27 cellular contexts compared by ENCODE assay signal in genomic region chr16:86428729-86429472, GRCh38.
DNase-seq lines count a peak whose midpoint lies in the region; ATAC-seq and TF ChIP-seq lines count a peak whose summit lies in the region.
"Had no signal": no experiment of that assay in that cellular context is flagged by ENCODE, and none has a peak within 500 bp of the region (broad histone marks: within the 10 kb centered on the region; RNA-seq: fewer than 3 reads in every experiment).

No MANE protein-coding gene starts in this region.

- WGBS in esophagus muscularis mucosa, result 57% methylated on average over 9 of the region's 9 CpGs
- WGBS in neuronal stem cell (ENCODE audit: extremely low coverage in 2 of 2, insufficient read length in 2 of 2, insufficient replicate concordance in 1 of 2), 2 donors, result no CpG with 5 or more reads among the region's 9 CpGs

- no peak for ATAC-seq in GM18873 (IDR thresholded peaks at IDR 0.05; ENCODE audit: low FRiP score, unreplicated experiment)
- ATAC-seq: activated CD8-positive, alpha-beta memory T cell treated with anti-CD3 and anti-CD28 coated beads, Interleukin-2, amount 10 ng/mL, durations not matched to agents 7 days and 5 days; activated T-cell treated with anti-CD3 and anti-CD28 coated beads, Interleukin-2, amount 50 U/mL, for 72 hours; left lobe of liver; sciatic nerve; stimulated activated naive CD8-positive, alpha-beta T cell treated with anti-CD3 and anti-CD28 coated beads, Interleukin-15, Interleukin-2, amounts not matched to agents 100 U/mL and 50 U/mL, for 24 hours had no signal

- no peak overlapping the region for H2BK120ac ChIP-seq in neuronal stem cell (ENCODE audit: low read depth, low read length)

- no peak overlapping the region for H3K4ac ChIP-seq in neuronal stem cell (ENCODE audit: low read length)

- no peaks in the 10 kb centered on the region for H3K79me2 ChIP-seq in Karpas-422 (ENCODE audit: low read length)

- no peak overlapping the region for H2BK15ac ChIP-seq in neuronal stem cell (ENCODE audit: low read length)

- no peak overlapping the region for H2BK12ac ChIP-seq in neuronal stem cell (ENCODE audit: low read length)

- H2AFZ ChIP-seq in Karpas-422 (ENCODE audit: low read length) (no peak overlapping the region), neuronal stem cell (ENCODE audit: low read length) (peak overlapping the region; percentile 21)

- DNase-seq in NCI-H82 (lab: John Stamatoyannopoulos, UW) (peak; percentile 14), NCI-H82 treated with DMSO at 0.1 percent for 48 hours (lab: John Stamatoyannopoulos, UW; ENCODE audit: unreplicated experiment) (no peak), Karpas-422 (peak; percentile 42), esophagus muscularis mucosa (ENCODE audit: extremely low spot score) (no peak), neuronal stem cell (ENCODE audit: low spot score) (no peak), NCI-H69 (lab: John Stamatoyannopoulos, UW) (no peak), OCI-M2 (lab: John Stamatoyannopoulos, UW; ENCODE audit: unreplicated experiment) (no peak)
- DNase-seq: 8988T; activated CD4-positive, alpha-beta T cell treated with anti-CD3 and anti-CD28 coated beads, Interleukin-2, amount 10 ng/mL, durations not matched to agents 7 days and 5 days; activated CD8-positive, alpha-beta memory T cell treated with anti-CD3 and anti-CD28 coated beads, Interleukin-2, amount 10 ng/mL, durations not matched to agents 7 days and 5 days; activated naive CD4-positive, alpha-beta T cell treated with anti-CD3 and anti-CD28 coated beads, Interleukin-2, amount 50 U/mL, for 16 hours; activated T-cell treated with anti-CD3 and anti-CD28 coated beads, Interleukin-2, amount 50 U/mL, for 72 hours; anterior cingulate cortex; CD8-positive, alpha-beta memory T cell; GDM1; heart left ventricle; MG63; NCI-H1417 treated with DMSO at 0.1 percent for 48 hours; RPMI8226; stimulated activated naive CD8-positive, alpha-beta T cell treated with anti-CD3 and anti-CD28 coated beads, Interleukin-15, Interleukin-2, amounts not matched to agents 100 U/mL and 50 U/mL, for 24 hours had no signal

- no peak overlapping the region for H3K27ac ChIP-seq in Karpas-422 (ENCODE audit: low read length)
- H3K27ac ChIP-seq in esophagus muscularis mucosa (replicated peaks in 1 of 4), result peak overlapping the region; percentile 85 to 89 (median 88)
- H3K27ac ChIP-seq in neuronal stem cell (replicated peaks; ENCODE audit: low read length), result no peak overlapping the region
- H3K27ac ChIP-seq: pancreas, SK-N-MC, VCaP had no signal

- no peak overlapping the region for H3K14ac ChIP-seq in neuronal stem cell (ENCODE audit: low read length)

- TF ChIP-seq CTCF in esophagus muscularis mucosa (IDR thresholded peaks at IDR 0.05), result no peak

- H3K79me1 ChIP-seq in neuronal stem cell (ENCODE audit: low read depth, low read length), result no peaks in the 10 kb centered on the region

- H3K4me2 ChIP-seq in Karpas-422 (ENCODE audit: low read depth, low read length, poor library complexity, severe bottlenecking), result no peak overlapping the region
- H3K4me2 ChIP-seq in neuronal stem cell (ENCODE audit: insufficient read depth, low read length, poor library complexity, severe bottlenecking), result no peak overlapping the region

- 0 out of 2 replicates have a peak, but pooled peaks cover 3% of the 10 kb centered on the region for H3K27me3 ChIP-seq in Karpas-422 (ENCODE audit: low read length)
- no peaks in the 10 kb centered on the region for H3K27me3 ChIP-seq in esophagus muscularis mucosa
- peaks cover 0 to 12% (median 0%) of the 10 kb centered on the region in 3 experiments for H3K27me3 ChIP-seq in neuronal stem cell (ENCODE audit: control insufficient read depth in 3 of 3, insufficient read depth in 3 of 3, low read depth in 1 of 3, low read length in 3 of 3)
- H3K27me3 ChIP-seq: MG63, pancreas had no signal

- intact Hi-C loops in esophagus muscularis mucosa (cut with DNase I), result loop anchor here (2.0 kb wide), 1 partner anchor 64 kb away; no protein-coding TSS in a partner anchor

- H3K9ac ChIP-seq in Karpas-422 (ENCODE audit: low read length) (no peak overlapping the region), neuronal stem cell (ENCODE audit: low read depth, low read length, poor library complexity) (no peak overlapping the region)

- TF ChIP-seq EP300 in esophagus muscularis mucosa (IDR thresholded peaks at IDR 0.05), result no peak

- H4K20me1 ChIP-seq in Karpas-422 (ENCODE audit: insufficient read depth, low read depth, low read length), result no peaks in the 10 kb centered on the region

- H3K23ac ChIP-seq in neuronal stem cell (ENCODE audit: low read depth, low read length, poor library complexity), result no peak overlapping the region

- TF ChIP-seq POLR2A in esophagus muscularis mucosa (IDR thresholded peaks at IDR 0.05; ENCODE audit: low read depth), result no peak

- H3K36me3 ChIP-seq in Karpas-422 (ENCODE audit: insufficient read depth, low read length) (no peaks in the 10 kb centered on the region), esophagus muscularis mucosa (no peaks in the 10 kb centered on the region), neuronal stem cell (replicated peaks in 1 of 2; ENCODE audit: control insufficient read depth in 2 of 2, insufficient read depth in 2 of 2, low read length in 2 of 2) (no peaks in the 10 kb centered on the region)
- H3K36me3 ChIP-seq: heart left ventricle, MG63, pancreas, tibial nerve had no signal

- no peak overlapping the region for H2BK5ac ChIP-seq in neuronal stem cell (ENCODE audit: low read length)

- no peak overlapping the region for H4K91ac ChIP-seq in neuronal stem cell (ENCODE audit: low read depth, low read length, poor library complexity)

- H3K4me3 ChIP-seq in Karpas-422 (ENCODE audit: low read length) (no peak overlapping the region), esophagus muscularis mucosa (no peak overlapping the region), neuronal stem cell (ENCODE audit: low read length in 2 of 2) (no peak overlapping the region)
- H3K4me3 ChIP-seq: heart left ventricle, MG63, pancreas, SK-N-MC, tibial nerve had no signal

- H2AK5ac ChIP-seq in neuronal stem cell (ENCODE audit: low read depth, low read length), result no peak overlapping the region

- H3K9me2 ChIP-seq in Karpas-422 (replicated peaks; ENCODE audit: insufficient read depth, low read length), result no peaks in the 10 kb centered on the region

- H3K9me3 ChIP-seq in Karpas-422 (ENCODE audit: low read length) (no peaks in the 10 kb centered on the region), esophagus muscularis mucosa (no peaks in the 10 kb centered on the region), neuronal stem cell (replicated peaks in 1 of 2; ENCODE audit: control insufficient read depth in 2 of 2, insufficient read depth in 1 of 2, low read depth in 1 of 2, low read length in 2 of 2) (no peaks in the 10 kb centered on the region)
- H3K9me3 ChIP-seq: heart left ventricle, MG63, pancreas had no signal

- H4K8ac ChIP-seq in neuronal stem cell (ENCODE audit: low read depth, low read length), result no peak overlapping the region

- H3K4me1 ChIP-seq in Karpas-422 (ENCODE audit: low read length) (no peaks in the 10 kb centered on the region), esophagus muscularis mucosa (peaks cover 2 to 81% (median 74%) of the 10 kb centered on the region in 4 donors), neuronal stem cell (ENCODE audit: control insufficient read depth in 2 of 2, insufficient read depth in 1 of 2, low read depth in 1 of 2, low read length in 2 of 2) (peaks cover 0 to 8% of the 10 kb centered on the region in 2 donors)
- H3K4me1 ChIP-seq: pancreas, tibial nerve had no signal

- no peak overlapping the region for H3K18ac ChIP-seq in neuronal stem cell (ENCODE audit: low read length)

Comparison
In these comparisons a context has a peak if more than half of its experiments do, and no peak if none do; other contexts are left out.
1. DNase-seq: peak in NCI-H82 (single experiment) and Karpas-422 (single experiment); none in NCI-H82 treated with DMSO at 0.1 percent for 48 hours (single experiment), esophagus muscularis mucosa (single experiment), neuronal stem cell (single experiment), NCI-H69 (single experiment) and OCI-M2 (single experiment).
2. H3K27ac ChIP-seq: peak in esophagus muscularis mucosa (4 of 4); none in Karpas-422 (single experiment) and neuronal stem cell (single experiment).